ENCODE assay signal across 20 cellular contexts in the genomic region with DNA sequence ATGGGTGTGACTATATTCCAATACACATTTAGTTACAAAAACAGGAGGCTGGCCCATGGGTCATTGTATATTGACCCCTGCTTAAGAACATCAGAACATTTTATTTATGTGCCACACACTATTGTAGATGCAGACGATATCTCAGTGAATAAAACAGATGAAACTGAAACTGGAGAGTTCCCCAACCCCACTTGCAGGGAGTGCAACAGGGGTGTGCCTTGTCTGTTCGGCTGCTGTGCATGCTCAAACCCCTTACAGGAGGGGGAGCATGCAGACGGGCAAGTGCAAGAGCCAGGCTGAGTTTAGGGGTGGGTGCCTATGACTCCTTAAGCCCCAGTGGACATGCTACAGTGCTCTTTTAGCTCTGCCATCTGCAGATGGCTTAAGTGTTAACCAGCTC.
"Had no signal": no experiment of that assay in that cellular context is flagged by ENCODE, and none has a peak within 500 bp of the region (broad histone marks: within the 10 kb centered on the region; RNA-seq: fewer than 3 reads in every experiment).

No MANE protein-coding gene starts in this region.

- H3K36me3 Mint-ChIP-seq: naive thymus-derived CD8-positive, alpha-beta T cell; stimulated activated effector memory CD8-positive, alpha-beta T cell treated with anti-CD3 and anti-CD28 coated beads, Interleukin-12 subunit alpha, Interleukin-12 subunit beta, amount 100 ng/mL, for 72 hours had no signal

- H3K9me3 Mint-ChIP-seq: nephron progenitor cell had no signal

- H3K9me3 ChIP-seq: lower lobe of right lung, psoas muscle, sigmoid colon, stomach, thyroid gland, vagina had no signal

- ATAC-seq: left ventricle myocardium superior; lower lobe of right lung; naive thymus-derived CD8-positive, alpha-beta T cell; psoas muscle; right cardiac atrium; stimulated activated effector memory CD8-positive, alpha-beta T cell treated with anti-CD3 and anti-CD28 coated beads, Interleukin-12 subunit alpha, Interleukin-12 subunit beta, amount 100 ng/mL, for 72 hours had no signal

- H3K4me3 ChIP-seq: dorsolateral prefrontal cortex, lower lobe of right lung, psoas muscle, sigmoid colon, stomach, thyroid gland, vagina had no signal

- H3K27ac Mint-ChIP-seq: naive thymus-derived CD8-positive, alpha-beta T cell; nephron progenitor cell; stimulated activated effector memory CD8-positive, alpha-beta T cell treated with anti-CD3 and anti-CD28 coated beads, Interleukin-12 subunit alpha, Interleukin-12 subunit beta, amount 100 ng/mL, for 72 hours had no signal

- H3K4me3 Mint-ChIP-seq: naive thymus-derived CD8-positive, alpha-beta T cell; nephron progenitor cell; stimulated activated effector memory CD8-positive, alpha-beta T cell treated with anti-CD3 and anti-CD28 coated beads, Interleukin-12 subunit alpha, Interleukin-12 subunit beta, amount 100 ng/mL, for 72 hours had no signal

- H3K27ac ChIP-seq: dorsolateral prefrontal cortex, lower lobe of right lung, psoas muscle, sigmoid colon, stomach, thyroid gland, vagina had no signal

- H3K27me3 ChIP-seq: sigmoid colon, stomach, thyroid gland, vagina had no signal

- H3K4me1 ChIP-seq: lower lobe of right lung, psoas muscle, sigmoid colon, stomach, thyroid gland, vagina had no signal

- H3K36me3 ChIP-seq: lower lobe of right lung, sigmoid colon, stomach, thyroid gland, vagina had no signal

- DNase-seq: dorsolateral prefrontal cortex; effector CD4-positive, alpha-beta T cell; head of caudate nucleus; left ventricle myocardium superior; lower lobe of right lung; naive thymus-derived CD8-positive, alpha-beta T cell; nephron progenitor cell; nucleus accumbens; posterior cingulate gyrus; psoas muscle; right cardiac atrium; sigmoid colon; stimulated activated CD4-positive, alpha-beta T cell treated with anti-CD3 and anti-CD28 coated beads, Interleukin-2, amount 100 ng/mL, for 24 hours; stimulated activated CD4-positive, alpha-beta T cell treated with anti-CD3 and anti-CD28 coated beads, Interleukin-4, amount 100 ng/mL, for 24 hours; stimulated activated naive CD4-positive, alpha-beta T cell treated with Interleukin-2 at 50 U/mL for 16 hours; stomach; thyroid gland; trophoblast cell had no signal

- H3K4me1 Mint-ChIP-seq: naive thymus-derived CD8-positive, alpha-beta T cell; stimulated activated effector memory CD8-positive, alpha-beta T cell treated with anti-CD3 and anti-CD28 coated beads, Interleukin-12 subunit alpha, Interleukin-12 subunit beta, amount 100 ng/mL, for 72 hours had no signal
